ENCODE assay signal across 18 cellular contexts in the genomic region with DNA sequence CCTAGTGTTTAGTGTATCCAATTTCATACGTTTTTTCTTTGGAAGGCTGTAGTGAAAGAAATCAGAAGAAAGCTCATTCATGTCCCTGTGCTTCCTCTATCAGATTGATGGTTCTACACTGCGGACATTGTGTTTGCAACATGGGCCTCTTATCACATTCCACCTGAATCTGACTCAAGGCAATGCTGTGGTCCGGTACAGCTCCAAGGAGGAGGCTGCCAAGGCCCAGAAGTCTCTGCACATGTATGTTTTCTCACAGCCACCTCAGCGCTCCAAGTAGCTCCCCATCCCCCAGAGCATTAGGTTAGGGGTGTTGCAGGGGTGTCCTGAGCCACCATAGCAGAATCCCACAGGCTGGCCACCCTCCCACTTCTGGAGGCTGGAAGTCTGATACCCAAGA. TPM values are rescaled to one million over a fixed set of nuclear protein-coding genes. Genes with fewer than 3 reads are reported as not detected.
A peak's percentile ranks its signal among the peaks of the same experiment; 100 is the strongest.
DNase-seq lines count a peak whose midpoint lies in the region; ATAC-seq and TF ChIP-seq lines count a peak whose summit lies in the region.
"Had no signal": no experiment of that assay in that cellular context is flagged by ENCODE, and none has a peak within 500 bp of the region (broad histone marks: within the 10 kb centered on the region; RNA-seq: fewer than 3 reads in every experiment).

No MANE protein-coding gene starts in this region.

- H3K27me3 ChIP-seq in dorsolateral prefrontal cortex, result no peaks in the 10 kb centered on the region
- no peaks in the 10 kb centered on the region for H3K27me3 ChIP-seq in sigmoid colon

- no peak for TF ChIP-seq POLR2A in sigmoid colon (IDR thresholded peaks at IDR 0.05)

- TF ChIP-seq EP300 in sigmoid colon (IDR thresholded peaks at IDR 0.05), result no peak

- TF ChIP-seq CTCF in 22Rv1 (IDR thresholded peaks at IDR 0.05) (no peak), C4-2B (conservative IDR thresholded peaks at IDR 0.05) (no peak), dorsolateral prefrontal cortex (IDR thresholded peaks at IDR 0.05 in 54 of 56, conservative IDR thresholded peaks at IDR 0.05 in 2 of 56; ENCODE audit: low read depth in 1 of 56, partially characterized antibody in 56 of 56) (no peak), sigmoid colon (IDR thresholded peaks at IDR 0.05) (no peak)

- H3K27ac ChIP-seq in 22Rv1 (peak overlapping the region; percentile 23; the same call in 1 of the 2 replicates), C4-2B (peak overlapping the region; percentile 77), dorsolateral prefrontal cortex (peak overlapping the region in 48 of 59 donors; percentile 5 to 76 (median 55)), sigmoid colon (no peak overlapping the region)

- WGBS in sigmoid colon, 2 donors, result 88 to 89% methylated on average over 4 of the region's 4 CpGs

- intact Hi-C loops in dorsolateral prefrontal cortex (cut with DNase I) (no loop called here), sigmoid colon (cut with DNase I) (no loop called here)

- no peaks in the 10 kb centered on the region for H3K9me3 ChIP-seq in sigmoid colon

- no peak for ATAC-seq in GM18502 (IDR thresholded peaks at IDR 0.05; ENCODE audit: poor library complexity, unreplicated experiment)
- ATAC-seq: GM12878, GM23338 had no signal

- peaks cover 6 to 75% (median 23%) of the 10 kb centered on the region in 4 donors for H3K36me3 ChIP-seq in sigmoid colon

- H3K4me3 ChIP-seq in dorsolateral prefrontal cortex, result no peak overlapping the region
- no peak overlapping the region for H3K4me3 ChIP-seq in sigmoid colon
- H3K4me3 ChIP-seq: GM12878, GM23338 had no signal

- no peaks in the 10 kb centered on the region for H3K4me1 ChIP-seq in sigmoid colon

- DNase-seq in dorsolateral prefrontal cortex (peak in 1 of 10 donors; percentile 18), sigmoid colon (peak; percentile 55), HPDE6-E6E7 (ENCODE audit: extremely low spot score) (no peak), NCI-H1092 treated with DMSO at 0.1 percent for 48 hours (lab: John Stamatoyannopoulos, UW) (no peak), EL (no peak)
- DNase-seq: CD8-positive, alpha-beta memory T cell; DMS 273 treated with DMSO at 0.1 percent for 48 hours; H7 had no signal

RNA-seq across cellular contexts. Expression of gene TMC6, which starts 25.2 kb away (rescaled TPM):
- total RNA-seq in dorsolateral prefrontal cortex (100 to 1,000 TPM in 45 of 120 experiments, 10 to 100 TPM in 75; 17.3 to 352 (median 81.1) TPM), sigmoid colon (10 to 100 TPM in 2 of 4 donors, 1 to 10 TPM in 2; 5.3 to 13.9 (median 8.9) TPM)
- 100 to 1,000 TPM in 1 of 3 donors, 10 to 100 TPM in 1, 1 to 10 TPM in 1; 9.0 to 145 (median 10.8) TPM for polyA plus RNA-seq in sigmoid colon

RNA-seq across cellular contexts. Expression of gene TMC8, which starts 27.3 kb away (rescaled TPM):
- total RNA-seq in dorsolateral prefrontal cortex (10 to 100 TPM in 18 of 120 experiments, 1 to 10 TPM in 101, under 1 TPM in 1; 0.90 to 20.9 (median 6.7) TPM), sigmoid colon (10 to 100 TPM in 1 of 4 donors, 1 to 10 TPM in 3; 2.8 to 13.2 (median 3.9) TPM)
- polyA plus RNA-seq in sigmoid colon, result 10 to 100 TPM in 1 of 3 donors, 1 to 10 TPM in 2; 1.8 to 51.7 (median 2.1) TPM
- total RNA-seq: Daoy had no signal
- polyA plus RNA-seq: BJ had no signal

RNA-seq across cellular contexts. Expression of gene C17orf99, which starts 42.9 kb away (rescaled TPM):
- total RNA-seq in dorsolateral prefrontal cortex, result 1 to 10 TPM in 2 of 120 experiments, under 1 TPM in 9, not detected in 109; 0.18 to 1.9 (median 0.31) TPM
- total RNA-seq in sigmoid colon, result not detected
- polyA plus RNA-seq in sigmoid colon, result under 1 TPM in 1 of 3 donors, not detected in 2; 0.73 TPM
- total RNA-seq: A673; CD8-positive, alpha-beta memory T cell; Daoy; G401; GM23338; H7 had no signal
- polyA plus RNA-seq: BJ; CD8-positive, alpha-beta memory T cell; GM23338; IgD-negative memory B cell had no signal

Comparison
In these comparisons a context has a peak if more than half of its experiments do, and no peak if none do; other contexts are left out.
1. H3K27ac ChIP-seq: peak in 22Rv1 (single experiment), C4-2B (single experiment) and dorsolateral prefrontal cortex (48 of 59); none in sigmoid colon (0 of 4).